10 cellular contexts compared by ENCODE assay signal in the genomic region with DNA sequence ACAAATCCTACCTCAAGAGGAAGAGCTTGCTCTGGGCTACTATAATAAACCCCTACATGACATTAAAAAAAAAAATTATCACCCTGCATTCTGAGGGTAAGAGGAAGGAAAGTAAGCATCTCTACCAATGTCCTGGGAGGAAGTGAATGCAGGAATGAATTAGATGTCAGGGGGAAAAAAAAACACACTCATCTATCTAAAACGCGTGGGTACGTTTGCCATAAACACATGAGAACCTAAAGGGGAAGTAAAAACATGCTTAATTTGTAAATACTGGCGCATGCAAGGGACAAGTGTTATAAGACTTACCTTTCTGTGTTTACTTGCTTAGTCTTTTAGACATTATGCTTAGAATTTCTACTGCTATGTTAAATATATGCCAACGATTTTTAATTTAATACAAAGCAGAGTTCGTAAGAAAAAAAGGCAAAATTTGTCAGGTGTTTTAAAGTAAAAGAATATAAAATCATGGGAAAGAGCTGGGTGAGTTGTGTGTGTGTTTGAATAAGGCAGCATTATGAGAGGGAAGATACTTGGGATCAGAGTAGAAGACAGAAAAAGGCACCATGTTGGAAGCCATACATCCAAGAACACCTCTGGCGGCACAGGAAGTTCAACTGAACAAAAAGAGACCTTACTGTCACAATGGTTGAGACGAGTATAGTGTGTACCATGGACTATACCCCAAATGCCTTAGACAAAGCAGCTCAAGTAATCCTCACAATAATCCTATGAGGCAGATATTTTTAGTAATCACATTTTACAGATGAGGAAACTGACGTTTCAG. TPM values are rescaled to one million over a fixed set of nuclear protein-coding genes. Genes with fewer than 3 reads are reported as not detected.
DNase-seq lines count a peak whose midpoint lies in the region; TF ChIP-seq lines count a peak whose summit lies in the region.
"Had no signal": no experiment of that assay in that cellular context is flagged by ENCODE, and none has a peak within 500 bp of the region (broad histone marks: within the 10 kb centered on the region; RNA-seq: fewer than 3 reads in every experiment).

No MANE protein-coding gene starts in this region.

- no peak overlapping the region for H2BK12ac ChIP-seq in neuronal stem cell (ENCODE audit: low read length)

- H3K9ac ChIP-seq in Loucy (ENCODE audit: low read depth, low read length, poor library complexity, severe bottlenecking) (peak overlapping the region; percentile 87), neuronal stem cell (ENCODE audit: low read depth, low read length, poor library complexity) (no peak overlapping the region)

- H4K8ac ChIP-seq in neuronal stem cell (ENCODE audit: low read depth, low read length) = no peak overlapping the region

- H2AFZ ChIP-seq in Loucy (ENCODE audit: low read length) = peak overlapping the region; percentile 96
- H2AFZ ChIP-seq in neuronal stem cell (ENCODE audit: low read length) = peak overlapping the region; percentile 97

- H3K9me2 ChIP-seq in Loucy (replicated peaks; ENCODE audit: low read depth, low read length) = no peaks in the 10 kb centered on the region

- no peak overlapping the region for H4K91ac ChIP-seq in neuronal stem cell (ENCODE audit: low read depth, low read length, poor library complexity)

- H3K4me2 ChIP-seq in Loucy (ENCODE audit: low read depth, low read length, poor library complexity, severe bottlenecking) = peak overlapping the region; percentile 97
- H3K4me2 ChIP-seq in neuronal stem cell (ENCODE audit: insufficient read depth, low read length, poor library complexity, severe bottlenecking) = no peak overlapping the region

- H3K23ac ChIP-seq in neuronal stem cell (ENCODE audit: low read depth, low read length, poor library complexity) = no peak overlapping the region

- peaks cover 3% of the 10 kb centered on the region for H3K79me1 ChIP-seq in neuronal stem cell (ENCODE audit: low read depth, low read length)

- WGBS in neuronal stem cell (ENCODE audit: extremely low coverage in 2 of 2, insufficient read length in 2 of 2, insufficient replicate concordance in 1 of 2), 2 donors = no CpG with 5 or more reads among the region's 9 CpGs

- H3K4me3 ChIP-seq in Loucy (ENCODE audit: low read length, poor library complexity, severe bottlenecking) (peak overlapping the region; percentile 82), astrocyte of the cerebellum (ENCODE audit: low read depth, low read length) (peak overlapping the region; percentile 72), neuronal stem cell (ENCODE audit: low read length in 2 of 2) (peak overlapping the region in 1 of 2 donors; percentile 90)

- no peak for TF ChIP-seq CTCF in Loucy (conservative IDR thresholded peaks at IDR 0.05; ENCODE audit: low read length)
- TF ChIP-seq CTCF in astrocyte of the cerebellum (IDR thresholded peaks at IDR 0.05; ENCODE audit: low read depth, low read length, missing control alignments) = no peak

- no peak overlapping the region for H2BK5ac ChIP-seq in neuronal stem cell (ENCODE audit: low read length)

- no peaks in the 10 kb centered on the region for H3K9me3 ChIP-seq in Loucy (ENCODE audit: insufficient read depth, low read depth, low read length)
- no peaks in the 10 kb centered on the region for H3K9me3 ChIP-seq in neuronal stem cell (replicated peaks in 1 of 2; ENCODE audit: control insufficient read depth in 2 of 2, insufficient read depth in 1 of 2, low read depth in 1 of 2, low read length in 2 of 2)

- no peak overlapping the region for H3K14ac ChIP-seq in neuronal stem cell (ENCODE audit: low read length)

- H3K36me3 ChIP-seq in Loucy (ENCODE audit: insufficient read depth, low read length) (no peaks in the 10 kb centered on the region), neuronal stem cell (replicated peaks in 1 of 2; ENCODE audit: control insufficient read depth in 2 of 2, insufficient read depth in 2 of 2, low read length in 2 of 2) (peaks cover 0 to 3% of the 10 kb centered on the region in 2 donors)

- H4K20me1 ChIP-seq in Loucy (ENCODE audit: insufficient read depth, low read length, poor library complexity, severe bottlenecking) = no peaks in the 10 kb centered on the region

- H2AK5ac ChIP-seq in neuronal stem cell (ENCODE audit: low read depth, low read length) = no peak overlapping the region

- H3K4ac ChIP-seq in neuronal stem cell (ENCODE audit: low read length) = no peak overlapping the region

- in situ Hi-C loops in astrocyte of the cerebellum (cut with HindIII; ENCODE audit: low sequenced_read_pairs) = no loop called here

- H3F3A ChIP-seq in Loucy (ENCODE audit: low read depth) = 0 out of 2 replicates have a peak, but pooled peaks cover 8% of the 10 kb centered on the region

- H3K27me3 ChIP-seq in Loucy (ENCODE audit: insufficient read depth, low read length, poor library complexity, severe bottlenecking) (no peaks in the 10 kb centered on the region), neuronal stem cell (ENCODE audit: control insufficient read depth in 3 of 3, insufficient read depth in 3 of 3, low read depth in 1 of 3, low read length in 3 of 3) (no peaks in the 10 kb centered on the region)

- DNase-seq in NCI-H82 (lab: John Stamatoyannopoulos, UW) (peak; percentile 38), NCI-H82 treated with DMSO at 0.1 percent for 48 hours (lab: John Stamatoyannopoulos, UW; ENCODE audit: unreplicated experiment) (no peak), astrocyte of the cerebellum (ENCODE audit: low read depth) (no peak), neuronal stem cell (ENCODE audit: low spot score) (no peak), caudate nucleus (lab: John Stamatoyannopoulos, UW) (no peak), mucosa of gallbladder (ENCODE audit: low spot score) (no peak)
- DNase-seq in effector CD4-positive, alpha-beta T cell = no peak
- DNase-seq: erythroblast, trophoblast cell had no signal

- no peak overlapping the region for H2BK15ac ChIP-seq in neuronal stem cell (ENCODE audit: low read length)

- H3K4me1 ChIP-seq in Loucy (ENCODE audit: insufficient read depth, low read length, poor library complexity, severe bottlenecking) (peaks cover 49% of the 10 kb centered on the region), neuronal stem cell (ENCODE audit: control insufficient read depth in 2 of 2, insufficient read depth in 1 of 2, low read depth in 1 of 2, low read length in 2 of 2) (peaks cover 10 to 23% of the 10 kb centered on the region in 2 donors)

- H2BK120ac ChIP-seq in neuronal stem cell (ENCODE audit: low read depth, low read length) = no peak overlapping the region

- H3K27ac ChIP-seq in neuronal stem cell (replicated peaks; ENCODE audit: low read length) (no peak overlapping the region), caudate nucleus (ENCODE audit: low read depth, low read length) (no peak overlapping the region)

- H3K79me2 ChIP-seq in Loucy (ENCODE audit: insufficient read depth, low read length) = peaks cover 32% of the 10 kb centered on the region

- H3K18ac ChIP-seq in neuronal stem cell (ENCODE audit: low read length) = no peak overlapping the region

RNA-seq across cellular contexts. Expression of a gene that starts 1.5 kb away (rescaled TPM):
- polyA plus RNA-seq in neuronal stem cell (2013, experiment 1 of 2) = 7.3 TPM
- 7.3 TPM for polyA plus RNA-seq in neuronal stem cell (2013, experiment 2 of 2)
- 13.0 TPM for total RNA-seq in mucosa of gallbladder

RNA-seq across cellular contexts. Expression of a gene that starts 1.8 kb away (rescaled TPM):
- polyA plus RNA-seq in neuronal stem cell (2013, experiment 1 of 2) = 0.92 TPM
- 0.82 TPM for polyA plus RNA-seq in neuronal stem cell (2013, experiment 2 of 2)
- total RNA-seq in mucosa of gallbladder = 3.5 TPM

RNA-seq across cellular contexts. Expression of a gene that starts 48.0 kb away (rescaled TPM):
- polyA plus RNA-seq in neuronal stem cell (2013, experiment 1 of 2) = 0.13 TPM
- polyA plus RNA-seq in neuronal stem cell (2013, experiment 2 of 2) = 0.17 TPM
- total RNA-seq in mucosa of gallbladder = 0.37 TPM

RNA-seq across cellular contexts. Expression of a gene that starts 54.5 kb away (rescaled TPM):
- polyA plus RNA-seq in neuronal stem cell (2013, experiment 1 of 2) = 26.8 TPM
- polyA plus RNA-seq in neuronal stem cell (2013, experiment 2 of 2) = 25.2 TPM
- 13.8 TPM for total RNA-seq in mucosa of gallbladder

RNA-seq across cellular contexts. Expression of a gene that starts 54.7 kb away (rescaled TPM):
- polyA plus RNA-seq in neuronal stem cell (2013, experiment 1 of 2) = 13.9 TPM
- 13.4 TPM for polyA plus RNA-seq in neuronal stem cell (2013, experiment 2 of 2)
- 36.5 TPM for total RNA-seq in mucosa of gallbladder
